Comparison of ENCODE assay signal across 16 cellular contexts in the genomic region with DNA sequence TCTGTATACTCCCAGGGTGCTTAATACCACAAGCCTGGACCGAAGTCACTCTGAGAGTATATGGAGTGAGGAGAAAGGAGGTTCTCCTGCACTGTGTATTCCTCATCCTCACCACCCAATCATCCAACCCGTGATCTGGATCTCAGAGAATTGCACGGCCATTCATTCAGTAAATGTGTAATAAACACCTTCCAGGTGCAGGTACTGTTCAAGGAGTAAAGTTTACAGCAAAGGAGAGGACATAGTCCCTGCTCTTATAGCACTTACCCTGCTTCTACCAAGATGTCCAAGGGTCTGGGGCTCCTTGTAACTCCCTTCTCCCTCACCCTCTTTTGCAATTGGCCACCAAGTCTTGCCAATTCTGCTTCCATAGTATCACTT.
DNase-seq lines count a peak whose midpoint lies in the region; ATAC-seq and TF ChIP-seq lines count a peak whose summit lies in the region.
"Had no signal": no experiment of that assay in that cellular context is flagged by ENCODE, and none has a peak within 500 bp of the region (broad histone marks: within the 10 kb centered on the region; RNA-seq: fewer than 3 reads in every experiment).

No MANE protein-coding gene starts in this region.

- DNase-seq in CD4-positive, alpha-beta T cell = no peak
- DNase-seq in colonic mucosa = no peak
- no peak for DNase-seq in NCI-H510A treated with DMSO at 0.1 percent for 48 hours (lab: John Stamatoyannopoulos, UW)
- DNase-seq in cerebellar nuclear complex (lab: John Stamatoyannopoulos, UW) = no peak
- no peak for DNase-seq in osteocyte (ENCODE audit: extremely low spot score, unreplicated experiment)
- DNase-seq: AML-193; foreskin fibroblast; NCI-H187; SIG-M5; stimulated activated CD4-positive, alpha-beta T cell treated with anti-CD3 and anti-CD28 coated beads, Interleukin-2, amount 100 ng/mL, for 48 hours had no signal

- no peak overlapping the region for H3K4me3 Mint-ChIP-seq in CD4-positive, alpha-beta T cell
- no peak overlapping the region for H3K4me3 Mint-ChIP-seq in osteocyte (ENCODE audit: unreplicated experiment)

- H3K36me3 ChIP-seq in Loucy (ENCODE audit: insufficient read depth, low read length) (no peaks in the 10 kb centered on the region), colonic mucosa (no peaks in the 10 kb centered on the region), parathyroid adenoma (ENCODE audit: control insufficient read depth, insufficient read depth, low read length) (no peaks in the 10 kb centered on the region)
- H3K36me3 ChIP-seq: cardiac muscle cell had no signal

- ATAC-seq in CD4-positive, alpha-beta T cell (ENCODE audit: poor library complexity) = no peak
- no peak for ATAC-seq in GM18873 (IDR thresholded peaks at IDR 0.05; ENCODE audit: low FRiP score, unreplicated experiment)

- POLR2A ChIA-PET in CD4-positive, alpha-beta T cell (lab: Charles Lee) = no interaction called here

- no peak overlapping the region for H3K27ac ChIP-seq in CD4-positive, alpha-beta T cell (ENCODE audit: low read depth, low read length)
- H3K27ac ChIP-seq in colonic mucosa (peak overlapping the region; percentile 64), parathyroid adenoma (peak overlapping the region; percentile 81)

- no peaks in the 10 kb centered on the region for H3K9me2 ChIP-seq in Loucy (replicated peaks; ENCODE audit: low read depth, low read length)

- no peaks in the 10 kb centered on the region for H3K36me3 Mint-ChIP-seq in CD4-positive, alpha-beta T cell (ENCODE audit: low read depth)
- no peaks in the 10 kb centered on the region for H3K36me3 Mint-ChIP-seq in osteocyte (ENCODE audit: unreplicated experiment)

- H3K9me3 Mint-ChIP-seq in CD4-positive, alpha-beta T cell = no peaks in the 10 kb centered on the region
- no peaks in the 10 kb centered on the region for H3K9me3 Mint-ChIP-seq in osteocyte (ENCODE audit: unreplicated experiment)

- no peaks in the 10 kb centered on the region for H3K9me3 ChIP-seq in CD4-positive, alpha-beta T cell (ENCODE audit: control insufficient read depth, low read length)
- no peaks in the 10 kb centered on the region for H3K9me3 ChIP-seq in Loucy (ENCODE audit: insufficient read depth, low read depth, low read length)
- H3K9me3 ChIP-seq in colonic mucosa = no peaks in the 10 kb centered on the region
- no peaks in the 10 kb centered on the region for H3K9me3 ChIP-seq in parathyroid adenoma (ENCODE audit: control insufficient read depth, low read length)
- H3K9me3 ChIP-seq: testis had no signal

- intact Hi-C loops in CD4-positive, alpha-beta T cell (cut with DNase I, micrococcal nuclease) = no loop called here
- intact Hi-C loops in colonic mucosa (cut with DNase I) = no loop called here

- CTCF ChIA-PET in CD4-positive, alpha-beta T cell (lab: Charles Lee) = no interaction called here

- H3F3A ChIP-seq in Loucy (ENCODE audit: low read depth) = 0 out of 2 replicates have a peak, but pooled peaks cover 3% of the 10 kb centered on the region

- H3K4me1 Mint-ChIP-seq in CD4-positive, alpha-beta T cell (ENCODE audit: low read depth) = peaks cover 15% of the 10 kb centered on the region
- H3K4me1 Mint-ChIP-seq in osteocyte (ENCODE audit: unreplicated experiment) = peaks cover 11% of the 10 kb centered on the region

- no peaks in the 10 kb centered on the region for H3K79me2 ChIP-seq in Loucy (ENCODE audit: insufficient read depth, low read length)
- no peaks in the 10 kb centered on the region for H3K79me2 ChIP-seq in parathyroid adenoma

- H3K4me2 ChIP-seq in Loucy (ENCODE audit: low read depth, low read length, poor library complexity, severe bottlenecking) = peak overlapping the region; percentile 53
- no peak overlapping the region for H3K4me2 ChIP-seq in parathyroid adenoma (ENCODE audit: low read length)

- H3K27me3 ChIP-seq in CD4-positive, alpha-beta T cell (ENCODE audit: control insufficient read depth, insufficient read depth, low read length) = no peaks in the 10 kb centered on the region
- H3K27me3 ChIP-seq in Loucy (ENCODE audit: insufficient read depth, low read length, poor library complexity, severe bottlenecking) (no peaks in the 10 kb centered on the region), colonic mucosa (no peaks in the 10 kb centered on the region), parathyroid adenoma (ENCODE audit: control insufficient read depth, insufficient read depth, low read length) (no peaks in the 10 kb centered on the region)
- H3K27me3 ChIP-seq: cardiac muscle cell, testis had no signal

- H4K20me1 ChIP-seq in Loucy (ENCODE audit: insufficient read depth, low read length, poor library complexity, severe bottlenecking) = no peaks in the 10 kb centered on the region

- H3K4me3 ChIP-seq in Loucy (ENCODE audit: low read length, poor library complexity, severe bottlenecking) (peak overlapping the region; percentile 51), colonic mucosa (no peak overlapping the region), parathyroid adenoma (ENCODE audit: low read depth, low read length) (no peak overlapping the region)
- H3K4me3 ChIP-seq: cardiac muscle cell, GM12878, testis had no signal

- H3K27me3 Mint-ChIP-seq in CD4-positive, alpha-beta T cell = no peaks in the 10 kb centered on the region
- no peaks in the 10 kb centered on the region for H3K27me3 Mint-ChIP-seq in osteocyte (ENCODE audit: unreplicated experiment)

- peak overlapping the region; percentile 51 for H2AFZ ChIP-seq in Loucy (ENCODE audit: low read length)
- peak overlapping the region; percentile 48 for H2AFZ ChIP-seq in parathyroid adenoma

- H3K4me1 ChIP-seq in Loucy (ENCODE audit: insufficient read depth, low read length, poor library complexity, severe bottlenecking) (peaks cover 18% of the 10 kb centered on the region), colonic mucosa (peaks cover 10% of the 10 kb centered on the region), parathyroid adenoma (peaks cover 18% of the 10 kb centered on the region)

- no peak for TF ChIP-seq CTCF in CD4-positive, alpha-beta T cell (IDR thresholded peaks at IDR 0.05)
- TF ChIP-seq CTCF in Loucy (conservative IDR thresholded peaks at IDR 0.05; ENCODE audit: low read length) = no peak
- no peak for TF ChIP-seq CTCF in colonic mucosa (IDR thresholded peaks at IDR 0.05)
- no peak for TF ChIP-seq CTCF in parathyroid adenoma (IDR thresholded peaks at IDR 0.05)
- no peak for TF ChIP-seq CTCF in osteocyte (IDR thresholded peaks at IDR 0.05)

- H3K9ac ChIP-seq in Loucy (ENCODE audit: low read depth, low read length, poor library complexity, severe bottlenecking) (peak overlapping the region; percentile 43), colonic mucosa (ENCODE audit: low read depth in 2 of 2, low read length in 2 of 2) (peak overlapping the region in 1 of 2 donors; percentile 46), parathyroid adenoma (no peak overlapping the region)

- H3K27ac Mint-ChIP-seq in CD4-positive, alpha-beta T cell = peak overlapping the region; percentile 42
- H3K27ac Mint-ChIP-seq in osteocyte (ENCODE audit: unreplicated experiment) = no peak overlapping the region
